In the genomic region with DNA sequence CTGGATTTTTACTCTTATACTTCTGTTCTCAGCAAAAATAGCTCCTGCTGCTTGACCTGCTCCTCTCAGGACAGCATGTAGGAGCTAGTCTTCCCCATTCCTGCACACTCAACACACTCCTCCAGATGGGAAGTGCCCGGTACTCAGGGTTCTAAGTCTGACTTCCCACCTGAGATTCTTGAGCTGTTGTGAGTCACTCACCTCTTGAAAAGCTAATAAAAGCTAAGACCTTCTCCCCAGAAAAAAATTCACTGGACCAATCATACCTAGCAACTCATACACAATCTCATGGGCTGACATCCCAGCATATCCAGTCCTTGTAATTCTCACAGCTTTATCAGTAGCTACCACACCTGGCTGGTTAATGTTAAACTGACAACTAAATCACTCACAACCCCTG, we compare ENCODE assay signal across 1 cellular context.
TF ChIP-seq lines count a peak whose summit lies in the region.

No MANE protein-coding gene starts in this region.

TF ChIP-seq in HepG2, 621 proteins besides CTCF, POLR2A, EP300 and RAD21:
- TF ChIP-seq ZNF230 (CRISPR knock-in tag; IDR thresholded peaks at IDR 0.05) = no peak
- no peak for TF ChIP-seq U2AF2 (IDR thresholded peaks at IDR 0.05; ENCODE audit: low read depth, low read length)
- no peak for TF ChIP-seq HNRNPL (IDR thresholded peaks at IDR 0.05; ENCODE audit: low read depth, low read length)
- TF ChIP-seq PCBP1 (IDR thresholded peaks at IDR 0.05; ENCODE audit: borderline replicate concordance, low read depth, low read length) = no peak
- TF ChIP-seq GLMP (CRISPR knock-in tag; IDR thresholded peaks at IDR 0.05; ENCODE audit: borderline replicate concordance) = no peak
- TF ChIP-seq ZBTB21 (CRISPR knock-in tag; IDR thresholded peaks at IDR 0.05) = no peak
- no peak for TF ChIP-seq ZBTB7A (CRISPR knock-in tag; IDR thresholded peaks at IDR 0.05)
- no peak for TF ChIP-seq MZF1 (CRISPR knock-in tag; IDR thresholded peaks at IDR 0.05; ENCODE audit: borderline replicate concordance)
- no peak for TF ChIP-seq RFXANK (CRISPR knock-in tag; IDR thresholded peaks at IDR 0.05)
- TF ChIP-seq HOXA7 (CRISPR knock-in tag; IDR thresholded peaks at IDR 0.05) = no peak
- no peak for TF ChIP-seq MXD4 (CRISPR knock-in tag; IDR thresholded peaks at IDR 0.05)
- TF ChIP-seq LCORL (IDR thresholded peaks at IDR 0.05) = no peak
- TF ChIP-seq LCORL (CRISPR knock-in tag; IDR thresholded peaks at IDR 0.05) = no peak
- TF ChIP-seq, protein P1, sequence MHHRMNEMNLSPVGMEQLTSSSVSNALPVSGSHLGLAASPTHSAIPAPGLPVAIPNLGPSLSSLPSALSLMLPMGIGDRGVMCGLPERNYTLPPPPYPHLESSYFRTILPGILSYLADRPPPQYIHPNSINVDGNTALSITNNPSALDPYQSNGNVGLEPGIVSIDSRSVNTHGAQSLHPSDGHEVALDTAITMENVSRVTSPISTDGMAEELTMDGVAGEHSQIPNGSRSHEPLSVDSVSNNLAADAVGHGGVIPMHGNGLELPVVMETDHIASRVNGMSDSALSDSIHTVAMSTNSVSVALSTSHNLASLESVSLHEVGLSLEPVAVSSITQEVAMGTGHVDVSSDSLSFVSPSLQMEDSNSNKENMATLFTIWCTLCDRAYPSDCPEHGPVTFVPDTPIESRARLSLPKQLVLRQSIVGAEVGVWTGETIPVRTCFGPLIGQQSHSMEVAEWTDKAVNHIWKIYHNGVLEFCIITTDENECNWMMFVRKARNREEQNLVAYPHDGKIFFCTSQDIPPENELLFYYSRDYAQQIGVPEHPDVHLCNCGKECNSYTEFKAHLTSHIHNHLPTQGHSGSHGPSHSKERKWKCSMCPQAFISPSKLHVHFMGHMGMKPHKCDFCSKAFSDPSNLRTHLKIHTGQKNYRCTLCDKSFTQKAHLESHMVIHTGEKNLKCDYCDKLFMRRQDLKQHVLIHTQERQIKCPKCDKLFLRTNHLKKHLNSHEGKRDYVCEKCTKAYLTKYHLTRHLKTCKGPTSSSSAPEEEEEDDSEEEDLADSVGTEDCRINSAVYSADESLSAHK (CRISPR knock-in tag; IDR thresholded peaks at IDR 0.05; ENCODE audit: borderline replicate concordance) = no peak
- no peak for TF ChIP-seq ZNF776 (CRISPR knock-in tag; IDR thresholded peaks at IDR 0.05)
- TF ChIP-seq AHDC1 (CRISPR knock-in tag; IDR thresholded peaks at IDR 0.05; ENCODE audit: borderline replicate concordance) = no peak
- TF ChIP-seq HNF4A (CRISPR knock-in tag; IDR thresholded peaks at IDR 0.05) = no peak
- no peak for TF ChIP-seq SMAD1 (CRISPR knock-in tag; IDR thresholded peaks at IDR 0.05; ENCODE audit: borderline replicate concordance, low read depth)
